9 cellular contexts compared by ENCODE assay signal in the genomic region with DNA sequence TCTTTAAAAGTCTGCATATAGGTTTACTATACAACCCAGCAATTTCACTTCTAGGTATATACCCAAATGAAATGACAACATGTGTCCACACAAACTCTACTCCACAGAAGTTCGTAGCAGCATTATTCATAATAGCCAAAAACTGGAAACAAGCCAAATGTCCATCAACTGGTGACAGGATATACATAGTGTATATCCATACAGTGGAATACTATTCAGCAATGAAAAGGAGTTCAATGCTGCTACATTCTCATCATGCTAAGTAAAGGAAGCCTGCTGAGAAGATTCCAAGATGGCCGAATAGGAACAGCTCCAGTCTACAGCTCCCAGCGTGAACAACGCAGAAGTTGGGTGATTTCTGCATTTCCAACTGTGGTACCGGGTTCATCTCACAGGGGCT.
"Had no signal": no experiment of that assay in that cellular context is flagged by ENCODE, and none has a peak within 500 bp of the region (broad histone marks: within the 10 kb centered on the region; RNA-seq: fewer than 3 reads in every experiment).

No MANE protein-coding gene starts in this region.

- H3K27ac ChIP-seq: HL-60, KMS-11 had no signal

- H3K9ac ChIP-seq: KMS-11 had no signal

- ATAC-seq: HepG2 had no signal

- H3K4me2 ChIP-seq: KMS-11 had no signal

- DNase-seq: IMR-90, Karpas-422, Kasumi-1, KBM-7, KG1 had no signal

- FAIRE-seq: HepG2, HTR-8/SVneo had no signal
